ENCODE assay signal across 16 cellular contexts in genomic region chr3:168616901-168617300, GRCh38.
"Had no signal": no experiment of that assay in that cellular context is flagged by ENCODE, and none has a peak within 500 bp of the region (broad histone marks: within the 10 kb centered on the region; RNA-seq: fewer than 3 reads in every experiment).

No MANE protein-coding gene starts in this region.

- H2AFZ ChIP-seq: hepatocyte had no signal

- DNase-seq: activated CD4-positive, alpha-beta memory T cell treated with anti-CD3 and anti-CD28 coated beads for 36 hours; activated CD4-positive, CD25-positive, alpha-beta regulatory T cell treated with anti-CD3 and anti-CD28 coated beads, Interleukin-2, amount 50 U/mL, for 72 hours; activated CD8-positive, alpha-beta memory T cell treated with anti-CD3 and anti-CD28 coated beads, Interleukin-2, amount 10 ng/mL, durations not matched to agents 7 days and 5 days; activated naive CD4-positive, alpha-beta T cell treated with anti-CD3 and anti-CD28 coated beads, Interleukin-2, amount 10 ng/mL, durations not matched to agents 7 days and 5 days; activated T-cell treated with anti-CD3 and anti-CD28 coated beads, Interleukin-2, amount 50 U/mL, for 1 hour; dorsolateral prefrontal cortex; kidney glomerular epithelial cell; pancreas; trophoblast cell had no signal

- H3K36me3 ChIP-seq: cardiac muscle cell, pancreas, suprapubic skin had no signal

- H3K4me1 Mint-ChIP-seq: activated CD8-positive, alpha-beta memory T cell treated with anti-CD3 and anti-CD28 coated beads, Interleukin-2, amount 10 ng/mL, durations not matched to agents 7 days and 5 days; activated naive CD4-positive, alpha-beta T cell treated with anti-CD3 and anti-CD28 coated beads, Interleukin-2, amount 10 ng/mL, durations not matched to agents 7 days and 5 days had no signal

- ATAC-seq: activated CD8-positive, alpha-beta memory T cell treated with anti-CD3 and anti-CD28 coated beads, Interleukin-2, amount 10 ng/mL, durations not matched to agents 7 days and 5 days; esophagus mucosa; pancreas; sciatic nerve had no signal

- H3K36me3 Mint-ChIP-seq: activated CD4-positive, alpha-beta memory T cell treated with anti-CD3 and anti-CD28 coated beads for 36 hours; activated CD8-positive, alpha-beta memory T cell treated with anti-CD3 and anti-CD28 coated beads, Interleukin-2, amount 10 ng/mL, durations not matched to agents 7 days and 5 days; activated naive CD4-positive, alpha-beta T cell treated with anti-CD3 and anti-CD28 coated beads, Interleukin-2, amount 10 ng/mL, durations not matched to agents 7 days and 5 days had no signal

- H3K27me3 Mint-ChIP-seq: activated CD4-positive, alpha-beta memory T cell treated with anti-CD3 and anti-CD28 coated beads for 36 hours; activated CD8-positive, alpha-beta memory T cell treated with anti-CD3 and anti-CD28 coated beads, Interleukin-2, amount 10 ng/mL, durations not matched to agents 7 days and 5 days; activated naive CD4-positive, alpha-beta T cell treated with anti-CD3 and anti-CD28 coated beads, Interleukin-2, amount 10 ng/mL, durations not matched to agents 7 days and 5 days; stimulated activated naive CD8-positive, alpha-beta T cell treated with anti-CD3 and anti-CD28 coated beads, Interleukin-15, Interleukin-2, amounts not matched to agents 100 ng/mL and 50 ng/mL, for 24 hours had no signal

- H3K4me1 ChIP-seq: pancreas, suprapubic skin had no signal

- H3K9me3 Mint-ChIP-seq: activated CD4-positive, alpha-beta memory T cell treated with anti-CD3 and anti-CD28 coated beads for 36 hours; activated naive CD4-positive, alpha-beta T cell treated with anti-CD3 and anti-CD28 coated beads, Interleukin-2, amount 10 ng/mL, durations not matched to agents 7 days and 5 days; nephron; stimulated activated naive CD8-positive, alpha-beta T cell treated with anti-CD3 and anti-CD28 coated beads, Interleukin-15, Interleukin-2, amounts not matched to agents 100 ng/mL and 50 ng/mL, for 24 hours had no signal

- H3K4me2 ChIP-seq: hepatocyte had no signal

- H3K79me2 ChIP-seq: hepatocyte had no signal

- H3K4me3 ChIP-seq: cardiac muscle cell, dorsolateral prefrontal cortex, hepatocyte, pancreas, suprapubic skin had no signal

- H3K9me3 ChIP-seq: pancreas, suprapubic skin had no signal

- H3K27me3 ChIP-seq: cardiac muscle cell, dorsolateral prefrontal cortex, hepatocyte, pancreas, suprapubic skin had no signal

- H3K27ac ChIP-seq: dorsolateral prefrontal cortex, hepatocyte, pancreas, suprapubic skin had no signal

- H3K4me3 Mint-ChIP-seq: activated CD4-positive, alpha-beta memory T cell treated with anti-CD3 and anti-CD28 coated beads for 36 hours; activated CD8-positive, alpha-beta memory T cell treated with anti-CD3 and anti-CD28 coated beads, Interleukin-2, amount 10 ng/mL, durations not matched to agents 7 days and 5 days; activated naive CD4-positive, alpha-beta T cell treated with anti-CD3 and anti-CD28 coated beads, Interleukin-2, amount 10 ng/mL, durations not matched to agents 7 days and 5 days; nephron; stimulated activated naive CD8-positive, alpha-beta T cell treated with anti-CD3 and anti-CD28 coated beads, Interleukin-15, Interleukin-2, amounts not matched to agents 100 ng/mL and 50 ng/mL, for 24 hours had no signal
